In the genomic region with DNA sequence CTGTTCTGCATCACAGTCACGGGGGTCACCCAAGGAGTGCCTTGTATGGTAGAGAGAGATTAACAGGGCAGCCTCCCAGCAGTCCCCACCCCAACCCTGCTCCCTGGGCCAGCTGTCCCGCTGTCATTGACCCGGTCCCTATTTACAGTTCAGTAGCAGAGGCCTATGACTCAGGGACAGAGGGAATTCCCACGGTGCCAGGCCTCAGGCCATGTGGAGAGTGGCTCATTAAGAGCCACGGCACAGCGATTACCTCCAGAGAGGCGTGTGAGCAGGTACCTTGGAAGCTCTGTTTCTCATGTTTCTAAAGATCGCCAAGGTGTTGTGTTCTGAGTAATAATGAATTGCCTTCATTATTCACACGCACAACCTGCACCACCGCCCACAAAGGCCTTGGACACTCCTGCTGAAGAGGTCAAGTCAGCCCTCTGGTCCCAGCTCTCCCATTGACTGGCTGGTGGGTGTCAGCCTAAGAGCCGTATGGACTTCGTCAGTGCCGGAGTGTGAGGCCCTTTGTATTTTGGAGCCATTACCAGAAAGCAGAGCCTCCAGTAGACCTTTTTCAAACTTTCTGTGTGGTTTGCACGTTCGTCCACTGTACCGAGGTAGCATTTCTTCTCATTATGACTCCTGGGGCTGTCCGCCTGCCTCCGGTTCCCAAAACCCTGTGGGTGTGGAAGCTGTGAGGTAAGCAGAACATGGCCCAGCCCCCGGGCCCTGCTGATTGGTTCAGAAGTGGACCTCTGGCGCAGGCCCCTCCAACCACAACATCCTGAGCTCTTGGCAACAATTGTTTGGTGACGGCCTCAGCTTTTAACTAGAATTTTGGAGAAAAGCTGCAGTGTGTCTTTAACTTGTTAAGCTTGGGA, we compare ENCODE assay signal across 8 cellular contexts. TPM values are rescaled to one million over a fixed set of nuclear protein-coding genes. Genes with fewer than 3 reads are reported as not detected.
A peak's percentile ranks its signal among the peaks of the same experiment; 100 is the strongest.
DNase-seq lines count a peak whose midpoint lies in the region; ATAC-seq and TF ChIP-seq lines count a peak whose summit lies in the region.

No MANE protein-coding gene starts in this region.

- peak overlapping the region; percentile 48 for H3K4me3 ChIP-seq in SJCRH30

- H3K4me1 Mint-ChIP-seq in endothelial cell (ENCODE audit: unreplicated experiment) (peaks cover 17% of the 10 kb centered on the region), HFFc6 (ENCODE audit: low read depth) (peaks cover 13% of the 10 kb centered on the region)

- H3K36me3 Mint-ChIP-seq in endothelial cell (ENCODE audit: low read depth, unreplicated experiment) (no peaks in the 10 kb centered on the region), HFFc6 (ENCODE audit: low read depth) (peaks cover 16% of the 10 kb centered on the region)

- peak; percentile 87 to 91 for DNase-seq in SJCRH30
- DNase-seq in activated naive CD4-positive, alpha-beta T cell treated with anti-CD3 and anti-CD28 coated beads, Interleukin-2, amount 50 U/mL, for 16 hours, result peak; percentile 67
- DNase-seq in hypothalamus (lab: John Stamatoyannopoulos, UW), result peak in 28 of 51 donors; percentile 10 to 62 (median 35)
- DNase-seq in stimulated activated CD4-positive, alpha-beta T cell treated with anti-CD3 and anti-CD28 coated beads, Interleukin-15, amount 100 ng/mL, for 24 hours, result peak; percentile 92
- no peak for DNase-seq in endothelial cell (ENCODE audit: low spot score)
- no peak for DNase-seq in HFFc6

- peaks cover 10% of the 10 kb centered on the region; the same call in 1 of the 2 replicates for H3K9me3 ChIP-seq in SJCRH30 (replicated peaks)

- H3K27ac Mint-ChIP-seq in endothelial cell (ENCODE audit: unreplicated experiment), result no peak overlapping the region
- H3K27ac Mint-ChIP-seq in HFFc6, result no peak overlapping the region

- H3K27me3 Mint-ChIP-seq in endothelial cell (ENCODE audit: unreplicated experiment), result peaks cover 11% of the 10 kb centered on the region
- H3K27me3 Mint-ChIP-seq in HFFc6 (ENCODE audit: insufficient read depth), result peaks cover 21% of the 10 kb centered on the region

- no peak for TF ChIP-seq CTCF in endothelial cell (IDR thresholded peaks at IDR 0.05; ENCODE audit: unreplicated experiment)
- TF ChIP-seq CTCF in HFFc6 (IDR thresholded peaks at IDR 0.05), result no peak

- no peak overlapping the region for H3K4me3 Mint-ChIP-seq in endothelial cell (ENCODE audit: unreplicated experiment)
- H3K4me3 Mint-ChIP-seq in HFFc6, result no peak overlapping the region

- no peaks in the 10 kb centered on the region for H3K27me3 ChIP-seq in SJCRH30

- H3K9me3 Mint-ChIP-seq in endothelial cell (ENCODE audit: unreplicated experiment), result no peaks in the 10 kb centered on the region
- H3K9me3 Mint-ChIP-seq in HFFc6, result peaks cover 15% of the 10 kb centered on the region

- no peak overlapping the region; the same call in 1 of the 2 replicates for H3K27ac ChIP-seq in SJCRH30

- peak; percentile 76 for ATAC-seq in GM18520 (IDR thresholded peaks at IDR 0.05; ENCODE audit: unreplicated experiment)
- peak; percentile 63 for ATAC-seq in HG02970 (IDR thresholded peaks at IDR 0.05; ENCODE audit: low FRiP score, unreplicated experiment)

- no peaks in the 10 kb centered on the region for H3K36me3 ChIP-seq in SJCRH30

- H3K4me1 ChIP-seq in SJCRH30, result no peaks in the 10 kb centered on the region; the same call in 1 of the 2 replicates

RNA-seq across cellular contexts. Expression of gene SERTAD2, which starts 47.0 kb away (rescaled TPM):
- 30.9 and 34.7 TPM in 2 replicates for total RNA-seq in SJCRH30 (2014; rRNA removed; shearing (Covaris generic))
- total RNA-seq in endothelial cell (ENCODE audit: unreplicated experiment), result 9.8 TPM
- total RNA-seq in HFFc6 (2021; fragmentation: NEBNext Ultra II Directional; extraction: Animal tissue kit (Norgen Biotek cat#: 25700)), result 10 to 100 TPM; 22.2 to 33.9 (median 29.1) TPM

Comparison
In these comparisons a context has a peak if more than half of its experiments do, and no peak if none do; other contexts are left out.
1. DNase-seq: peak in SJCRH30 (2 of 2), activated naive CD4-positive, alpha-beta T cell treated with anti-CD3 and anti-CD28 coated beads, Interleukin-2, amount 50 U/mL, for 16 hours (single experiment), hypothalamus (28 of 51) and stimulated activated CD4-positive, alpha-beta T cell treated with anti-CD3 and anti-CD28 coated beads, Interleukin-15, amount 100 ng/mL, for 24 hours (single experiment); none in endothelial cell (single experiment) and HFFc6 (single experiment).